ENCODE assay signal across 16 cellular contexts in the genomic region with DNA sequence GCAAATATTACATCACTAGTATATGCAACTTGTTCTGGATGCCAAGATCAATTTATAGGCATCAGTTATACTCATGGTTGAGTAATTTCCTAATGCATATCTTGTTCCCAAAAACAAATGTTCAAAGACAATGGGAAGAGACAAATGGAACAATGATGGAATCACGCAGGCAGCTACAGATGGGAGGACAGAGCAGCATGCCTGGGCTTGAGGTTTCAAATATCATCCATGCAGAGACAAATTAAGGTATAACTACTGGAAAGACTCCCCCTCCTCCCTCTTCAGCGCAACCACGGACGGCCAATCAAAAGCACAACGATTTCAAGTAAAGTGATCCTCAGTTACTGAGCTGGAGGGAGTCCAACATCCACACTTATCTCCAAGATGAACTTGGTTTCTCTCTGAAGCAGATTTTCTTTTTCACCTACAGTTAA.
DNase-seq lines count a peak whose midpoint lies in the region; ATAC-seq, FAIRE-seq and TF ChIP-seq lines count a peak whose summit lies in the region.
"Had no signal": no experiment of that assay in that cellular context is flagged by ENCODE, and none has a peak within 500 bp of the region (broad histone marks: within the 10 kb centered on the region; RNA-seq: fewer than 3 reads in every experiment).

No MANE protein-coding gene starts in this region.

- H3K36me3 Mint-ChIP-seq in astrocyte (ENCODE audit: low read depth, unreplicated experiment) = peaks cover 24% of the 10 kb centered on the region

- H3K27me3 ChIP-seq in astrocyte (ENCODE audit: insufficient read depth, low read length) (no peaks in the 10 kb centered on the region), kidney epithelial cell (ENCODE audit: control insufficient read depth, insufficient read depth, low read length) (no peaks in the 10 kb centered on the region), gastroesophageal sphincter (no peaks in the 10 kb centered on the region), WERI-Rb-1 (ENCODE audit: insufficient read depth, low read depth, severe bottlenecking) (no peaks in the 10 kb centered on the region)
- H3K27me3 ChIP-seq: BLaER1, suprapubic skin had no signal

- WGBS in gastroesophageal sphincter (ENCODE audit: low coverage in 1 of 2), 2 donors = 49 to 60% methylated on average over 4 to 5 of the region's 5 CpGs

- FAIRE-seq in astrocyte (lab: Jason Lieb, UNC) (no peak), kidney (lab: Jason Lieb, UNC) (no peak)

- H3K4me3 Mint-ChIP-seq in astrocyte (ENCODE audit: unreplicated experiment) = no peak overlapping the region
- H3K4me3 Mint-ChIP-seq: activated naive CD8-positive, alpha-beta T cell treated with anti-CD3 and anti-CD28 coated beads, Interleukin-2, amount 10 ng/mL, durations not matched to agents 7 days and 5 days; HFFc6; IgD-negative memory B cell had no signal

- H2AFZ ChIP-seq in astrocyte (ENCODE audit: low read depth, low read length) = no peak overlapping the region

- H4K20me1 ChIP-seq in astrocyte (ENCODE audit: insufficient read depth, low read length) = peaks cover 75% of the 10 kb centered on the region

- no peak for ATAC-seq in gastroesophageal sphincter

- peaks cover 84% of the 10 kb centered on the region for H3K79me2 ChIP-seq in astrocyte (ENCODE audit: insufficient read depth, low read length)

- intact Hi-C loops in kidney (cut with DNase I) = no loop called here

- peaks cover 3% of the 10 kb centered on the region for H3K4me1 ChIP-seq in astrocyte (ENCODE audit: insufficient read depth, low read length)
- peaks cover 0 to 20% (median 0%) of the 10 kb centered on the region in 3 donors for H3K4me1 ChIP-seq in gastroesophageal sphincter
- peaks cover 0 to 6% of the 10 kb centered on the region in 2 donors for H3K4me1 ChIP-seq in kidney (ENCODE audit: control insufficient read depth in 1 of 2, insufficient read depth in 1 of 2, low read depth in 1 of 2, low read length in 2 of 2)
- H3K4me1 ChIP-seq: BLaER1 had no signal

- H3K9me3 ChIP-seq in astrocyte (ENCODE audit: insufficient read depth, low read depth, low read length) (no peaks in the 10 kb centered on the region), gastroesophageal sphincter (no peaks in the 10 kb centered on the region), kidney (ENCODE audit: control insufficient read depth in 1 of 2, low read length in 2 of 2) (no peaks in the 10 kb centered on the region), WERI-Rb-1 (ENCODE audit: severe bottlenecking) (no peaks in the 10 kb centered on the region)
- H3K9me3 ChIP-seq: BLaER1, suprapubic skin had no signal

- H3K4me1 Mint-ChIP-seq in astrocyte (ENCODE audit: low read depth, unreplicated experiment) = peaks cover 39% of the 10 kb centered on the region

- H3K36me3 ChIP-seq in astrocyte (ENCODE audit: insufficient read depth, low read length) = peaks cover 62% of the 10 kb centered on the region
- peaks cover 4% of the 10 kb centered on the region for H3K36me3 ChIP-seq in kidney epithelial cell (ENCODE audit: control insufficient read depth, insufficient read depth, low read length)
- peaks cover 0 to 83% of the 10 kb centered on the region in 2 donors for H3K36me3 ChIP-seq in gastroesophageal sphincter
- peaks cover 23 to 40% of the 10 kb centered on the region in 2 donors for H3K36me3 ChIP-seq in kidney (ENCODE audit: control insufficient read depth in 1 of 2, insufficient read depth in 2 of 2, low read length in 2 of 2)
- peaks cover 9% of the 10 kb centered on the region for H3K36me3 ChIP-seq in WERI-Rb-1

- H3K4me3 ChIP-seq in astrocyte (ENCODE audit: insufficient read depth, low read depth, low read length) (no peak overlapping the region), kidney epithelial cell (ENCODE audit: low read depth, low read length) (no peak overlapping the region), gastroesophageal sphincter (no peak overlapping the region), kidney (ENCODE audit: low read length in 2 of 2) (no peak overlapping the region), WERI-Rb-1 (ENCODE audit: low read depth, low read length) (no peak overlapping the region)
- H3K4me3 ChIP-seq: BLaER1, suprapubic skin had no signal

- DNase-seq in DMS79 treated with DMSO at 0.1 percent for 48 hours (lab: John Stamatoyannopoulos, UW) (peak; percentile 71), NCI-H1436 treated with DMSO at 0.1 percent for 48 hours (lab: John Stamatoyannopoulos, UW) (peak; percentile 68), astrocyte (ENCODE audit: low read depth) (peak; percentile 80), kidney epithelial cell (ENCODE audit: low read depth) (peak; percentile 28), kidney (no peak), mesenteric fat pad (ENCODE audit: low spot score) (no peak), WERI-Rb-1 (no peak)
- DNase-seq: activated naive CD8-positive, alpha-beta T cell treated with anti-CD3 and anti-CD28 coated beads, Interleukin-2, amount 10 ng/mL, durations not matched to agents 7 days and 5 days; effector CD8-positive, alpha-beta T cell; HFFc6; hippocampal formation; RPMI8226 had no signal

- H3K27ac ChIP-seq in astrocyte (ENCODE audit: low read depth, low read length) (no peak overlapping the region), gastroesophageal sphincter (no peak overlapping the region), kidney (ENCODE audit: low read depth in 2 of 2, low read length in 2 of 2) (no peak overlapping the region), WERI-Rb-1 (no peak overlapping the region)
- H3K27ac ChIP-seq: BLaER1, suprapubic skin had no signal

- H3K9ac ChIP-seq in astrocyte (ENCODE audit: low read length) (no peak overlapping the region), kidney (ENCODE audit: low read length in 2 of 2) (no peak overlapping the region)
- H3K9ac ChIP-seq: BLaER1 had no signal

- no peak for TF ChIP-seq POLR2A in gastroesophageal sphincter (IDR thresholded peaks at IDR 0.05)

- H3K27ac Mint-ChIP-seq in astrocyte (ENCODE audit: unreplicated experiment) = peak overlapping the region; percentile 14

- H3K9me3 Mint-ChIP-seq in astrocyte (ENCODE audit: unreplicated experiment) = no peaks in the 10 kb centered on the region
- H3K9me3 Mint-ChIP-seq: activated naive CD8-positive, alpha-beta T cell treated with anti-CD3 and anti-CD28 coated beads, Interleukin-2, amount 10 ng/mL, durations not matched to agents 7 days and 5 days; HFFc6 had no signal

- H3K27me3 Mint-ChIP-seq in astrocyte (ENCODE audit: low read depth, unreplicated experiment) = no peaks in the 10 kb centered on the region
- H3K27me3 Mint-ChIP-seq: activated naive CD8-positive, alpha-beta T cell treated with anti-CD3 and anti-CD28 coated beads, Interleukin-2, amount 10 ng/mL, durations not matched to agents 7 days and 5 days; IgD-negative memory B cell had no signal

- no peak overlapping the region for H3K4me2 ChIP-seq in astrocyte (ENCODE audit: low read length)
- H3K4me2 ChIP-seq: BLaER1 had no signal

- no peak for TF ChIP-seq EP300 in gastroesophageal sphincter (IDR thresholded peaks at IDR 0.05)

- TF ChIP-seq CTCF in astrocyte (IDR thresholded peaks at IDR 0.05; ENCODE audit: insufficient read depth, low read depth, low read length) (no peak), kidney epithelial cell (IDR thresholded peaks at IDR 0.05; ENCODE audit: insufficient read depth, low read length, poor library complexity, severe bottlenecking) (no peak), gastroesophageal sphincter (IDR thresholded peaks at IDR 0.05) (no peak), kidney (IDR thresholded peaks at IDR 0.05; ENCODE audit: borderline replicate concordance, extremely low read depth, insufficient read depth) (no peak), WERI-Rb-1 (IDR thresholded peaks at IDR 0.05; ENCODE audit: low read depth, low read length) (no peak)

Comparison
In these comparisons a context has a peak if more than half of its experiments do, and no peak if none do; other contexts are left out.
1. DNase-seq: peak in DMS79 treated with DMSO at 0.1 percent for 48 hours (single experiment), NCI-H1436 treated with DMSO at 0.1 percent for 48 hours (single experiment), astrocyte (single experiment) and kidney epithelial cell (single experiment); none in kidney (single experiment), mesenteric fat pad (single experiment) and WERI-Rb-1 (single experiment).